In genomic region chr6:43809417-43810305, GRCh38 we compare ENCODE assay signal across 13 cellular contexts. TPM values are rescaled to one million over a fixed set of nuclear protein-coding genes. Genes with fewer than 3 reads are reported as not detected.
DNase-seq lines count a peak whose midpoint lies in the region; ATAC-seq and TF ChIP-seq lines count a peak whose summit lies in the region.
"Had no signal": no experiment of that assay in that cellular context is flagged by ENCODE, and none has a peak within 500 bp of the region (broad histone marks: within the 10 kb centered on the region; RNA-seq: fewer than 3 reads in every experiment).

No MANE protein-coding gene starts in this region.

- no peaks in the 10 kb centered on the region for H3K9me3 ChIP-seq in SJCRH30 (replicated peaks)
- no peaks in the 10 kb centered on the region for H3K9me3 ChIP-seq in CD4-positive, alpha-beta T cell (ENCODE audit: control insufficient read depth, low read length)
- H3K9me3 ChIP-seq: ovary, upper lobe of left lung had no signal

- CTCF ChIA-PET in CD4-positive, alpha-beta T cell (lab: Charles Lee) = no interaction called here

- H3K4me1 ChIP-seq in SJCRH30 = peaks cover 67% of the 10 kb centered on the region
- no peaks in the 10 kb centered on the region for H3K4me1 ChIP-seq in foreskin keratinocyte

- H3K4me3 ChIP-seq in SJCRH30 = no peak overlapping the region
- H3K4me3 ChIP-seq: ovary, upper lobe of left lung had no signal

- TF ChIP-seq CTCF in foreskin keratinocyte (conservative IDR thresholded peaks at IDR 0.05) = no peak
- TF ChIP-seq CTCF in CD4-positive, alpha-beta T cell (IDR thresholded peaks at IDR 0.05) = no peak

- peak; percentile 14 for DNase-seq in COR-L47 (lab: John Stamatoyannopoulos, UW)
- DNase-seq in LHCN-M2 (ENCODE audit: low read depth) = peak; percentile 79
- DNase-seq in SJCRH30 = peak; percentile 45 to 53
- DNase-seq in foreskin keratinocyte = peak in 1 of 2 donors; percentile 39
- no peak for DNase-seq in CD4-positive, alpha-beta T cell
- no peak for DNase-seq in NCI-H446 (lab: John Stamatoyannopoulos, UW)
- DNase-seq in natural killer cell treated with Interleukin-12 subunit alpha and Interleukin-12 subunit beta and Interleukin-15 and Interleukin-18, amount 100 ng/mL, for 72 hours (ENCODE audit: low spot score) = no peak
- DNase-seq: activated gamma-delta T cell treated with Interleukin-2 at 50 U/mL for 16 hours, immature natural killer cell, ovary, WERI-Rb-1 had no signal

- no peak overlapping the region for H3K27ac Mint-ChIP-seq in CD4-positive, alpha-beta T cell
- H3K27ac Mint-ChIP-seq in natural killer cell treated with Interleukin-12 subunit alpha and Interleukin-12 subunit beta and Interleukin-15 and Interleukin-18, amount 100 ng/mL, for 72 hours = no peak overlapping the region

- POLR2A ChIA-PET in CD4-positive, alpha-beta T cell (lab: Charles Lee) = no interaction called here

- H3K27me3 Mint-ChIP-seq in CD4-positive, alpha-beta T cell = no peaks in the 10 kb centered on the region
- H3K27me3 Mint-ChIP-seq in natural killer cell treated with Interleukin-12 subunit alpha and Interleukin-12 subunit beta and Interleukin-15 and Interleukin-18, amount 100 ng/mL, for 72 hours = no peaks in the 10 kb centered on the region

- no peaks in the 10 kb centered on the region for H3K4me1 Mint-ChIP-seq in CD4-positive, alpha-beta T cell (ENCODE audit: low read depth)
- H3K4me1 Mint-ChIP-seq in natural killer cell treated with Interleukin-12 subunit alpha and Interleukin-12 subunit beta and Interleukin-15 and Interleukin-18, amount 100 ng/mL, for 72 hours (ENCODE audit: low read depth in 2 of 2) = peaks cover 33 to 35% of the 10 kb centered on the region in 2 donors

- intact Hi-C loops in CD4-positive, alpha-beta T cell (cut with DNase I, micrococcal nuclease) = no loop called here

- ATAC-seq in foreskin keratinocyte (peak; percentile 30), GM19035 (IDR thresholded peaks at IDR 0.05; ENCODE audit: unreplicated experiment) (no peak)
- ATAC-seq in CD4-positive, alpha-beta T cell (ENCODE audit: poor library complexity) = no peak
- ATAC-seq in natural killer cell treated with Interleukin-12 subunit alpha and Interleukin-12 subunit beta and Interleukin-15 and Interleukin-18, amount 100 ng/mL, for 72 hours = no peak

- H3K9me3 Mint-ChIP-seq in CD4-positive, alpha-beta T cell = no peaks in the 10 kb centered on the region
- peaks cover 2% of the 10 kb centered on the region for H3K9me3 Mint-ChIP-seq in natural killer cell treated with Interleukin-12 subunit alpha and Interleukin-12 subunit beta and Interleukin-15 and Interleukin-18, amount 100 ng/mL, for 72 hours
- H3K9me3 Mint-ChIP-seq: immature natural killer cell had no signal

- H3K36me3 ChIP-seq in SJCRH30 = no peaks in the 10 kb centered on the region
- H3K36me3 ChIP-seq: ovary, upper lobe of left lung, WERI-Rb-1 had no signal

- H3K27me3 ChIP-seq in SJCRH30 (no peaks in the 10 kb centered on the region), foreskin keratinocyte (peaks cover 18% of the 10 kb centered on the region)
- no peaks in the 10 kb centered on the region for H3K27me3 ChIP-seq in CD4-positive, alpha-beta T cell (ENCODE audit: control insufficient read depth, insufficient read depth, low read length)
- H3K27me3 ChIP-seq: ovary, upper lobe of left lung had no signal

- no peak overlapping the region for H3K4me3 Mint-ChIP-seq in CD4-positive, alpha-beta T cell
- H3K4me3 Mint-ChIP-seq in natural killer cell treated with Interleukin-12 subunit alpha and Interleukin-12 subunit beta and Interleukin-15 and Interleukin-18, amount 100 ng/mL, for 72 hours = no peak overlapping the region
- H3K4me3 Mint-ChIP-seq: immature natural killer cell had no signal

- no peak overlapping the region for H3K27ac ChIP-seq in SJCRH30
- H3K27ac ChIP-seq in foreskin keratinocyte = no peak overlapping the region
- no peak overlapping the region for H3K27ac ChIP-seq in CD4-positive, alpha-beta T cell (ENCODE audit: low read depth, low read length)
- H3K27ac ChIP-seq: ovary, upper lobe of left lung, WERI-Rb-1 had no signal

- no peaks in the 10 kb centered on the region for H3K36me3 Mint-ChIP-seq in CD4-positive, alpha-beta T cell (ENCODE audit: low read depth)
- no peaks in the 10 kb centered on the region for H3K36me3 Mint-ChIP-seq in natural killer cell treated with Interleukin-12 subunit alpha and Interleukin-12 subunit beta and Interleukin-15 and Interleukin-18, amount 100 ng/mL, for 72 hours
- H3K36me3 Mint-ChIP-seq: immature natural killer cell had no signal

RNA-seq across cellular contexts. Expression of gene VEGFA, which starts 39.6 kb away (rescaled TPM):
- total RNA-seq in LHCN-M2 (2014; rRNA removed) = 323 and 326 TPM in 2 replicates
- 63.4 TPM for polyA plus RNA-seq in LHCN-M2 (2012)
- total RNA-seq in SJCRH30 (2014; rRNA removed; shearing (Covaris generic)) = 27.0 and 31.6 TPM in 2 replicates
- 88.6 and 89.7 TPM in 2 replicates for total RNA-seq in foreskin keratinocyte
- 42.5 and 48.3 TPM in 2 replicates for polyA plus RNA-seq in foreskin keratinocyte
- total RNA-seq in CD4-positive, alpha-beta T cell = 1 to 10 TPM; 3.5 to 3.7 TPM
- total RNA-seq in natural killer cell treated with Interleukin-12 subunit alpha and Interleukin-12 subunit beta and Interleukin-15 and Interleukin-18, amount 100 ng/mL, for 72 hours = 10 to 100 TPM; 36.8 to 43.0 TPM

Comparison
In these comparisons a context has a peak if more than half of its experiments do, and no peak if none do; other contexts are left out.
1. DNase-seq: peak in COR-L47 (single experiment), LHCN-M2 (single experiment) and SJCRH30 (2 of 2); none in CD4-positive, alpha-beta T cell (0 of 10), NCI-H446 (0 of 2) and natural killer cell treated with Interleukin-12 subunit alpha and Interleukin-12 subunit beta and Interleukin-15 and Interleukin-18, amount 100 ng/mL, for 72 hours (single experiment).